Comparison of ENCODE assay signal across 19 cellular contexts in the genomic region with DNA sequence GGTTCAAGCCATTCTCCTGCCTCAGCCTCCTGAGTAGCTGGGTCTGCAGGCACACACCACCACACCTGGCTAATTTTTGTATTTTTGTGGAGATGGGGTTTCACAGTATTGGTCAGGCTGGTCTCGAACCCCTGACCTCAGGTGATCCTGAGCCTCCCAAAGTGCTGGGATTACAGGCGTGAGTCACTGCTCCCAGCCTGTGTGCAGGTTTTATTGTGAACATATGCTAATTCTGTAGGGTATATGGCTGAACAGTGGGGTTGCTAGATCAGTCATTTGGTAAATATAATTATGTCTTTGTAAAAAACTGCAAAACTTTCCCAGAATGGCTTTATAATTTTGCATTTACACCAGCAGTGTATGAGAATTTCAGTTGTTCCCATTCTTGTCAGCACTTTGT.
"Had no signal": no experiment of that assay in that cellular context is flagged by ENCODE, and none has a peak within 500 bp of the region (broad histone marks: within the 10 kb centered on the region; RNA-seq: fewer than 3 reads in every experiment).

No MANE protein-coding gene starts in this region.

- H3K27ac Mint-ChIP-seq: effector memory CD8-positive, alpha-beta T cell; natural killer cell; stimulated activated effector memory CD8-positive, alpha-beta T cell treated with anti-CD3 and anti-CD28 coated beads, Interleukin-12 subunit alpha, Interleukin-12 subunit beta, amount 100 ng/mL, for 72 hours; type B pancreatic cell had no signal

- H3K4me1 ChIP-seq: gastrocnemius medialis, left lung, parathyroid adenoma, prostate gland, right atrium auricular region, sigmoid colon, thyroid gland had no signal

- H3K9ac ChIP-seq: parathyroid adenoma had no signal

- H3K4me3 Mint-ChIP-seq: effector memory CD8-positive, alpha-beta T cell; natural killer cell; stimulated activated effector memory CD8-positive, alpha-beta T cell treated with anti-CD3 and anti-CD28 coated beads, Interleukin-12 subunit alpha, Interleukin-12 subunit beta, amount 100 ng/mL, for 72 hours; type B pancreatic cell had no signal

- H3K36me3 ChIP-seq: prostate gland, right atrium auricular region, sigmoid colon, thyroid gland had no signal

- H3K36me3 Mint-ChIP-seq: natural killer cell had no signal

- H3K27me3 Mint-ChIP-seq: effector memory CD8-positive, alpha-beta T cell; type B pancreatic cell had no signal

- H3K4me3 ChIP-seq: coronary artery, gastrocnemius medialis, left lung, prostate gland, right atrium auricular region, sigmoid colon, stomach, thyroid gland had no signal

- H3K27ac ChIP-seq: coronary artery, gastrocnemius medialis, left lung, parathyroid adenoma, prostate gland, right atrium auricular region, sigmoid colon, stomach, thyroid gland had no signal

- DNase-seq: effector memory CD8-positive, alpha-beta T cell; foreskin fibroblast; gastrocnemius medialis; head of caudate nucleus; left lung; mesenchymal stem cell; natural killer cell; sigmoid colon; stimulated activated CD4-positive, alpha-beta T cell treated with anti-CD3 and anti-CD28 coated beads, Interleukin-2, amount 100 ng/mL, for 24 hours; stimulated activated CD4-positive, alpha-beta T cell treated with anti-CD3 and anti-CD28 coated beads, Interleukin-4, amount 100 ng/mL, for 24 hours; stimulated activated naive CD4-positive, alpha-beta T cell treated with Interleukin-2 at 50 U/mL for 16 hours; stomach; thyroid gland had no signal

- H3K9me3 ChIP-seq: gastrocnemius medialis, left lung, prostate gland, right atrium auricular region, sigmoid colon, stomach, thyroid gland had no signal

- ATAC-seq: effector memory CD8-positive, alpha-beta T cell; gastrocnemius medialis; left lung; natural killer cell; stimulated activated effector memory CD8-positive, alpha-beta T cell treated with anti-CD3 and anti-CD28 coated beads, Interleukin-12 subunit alpha, Interleukin-12 subunit beta, amount 100 ng/mL, for 72 hours had no signal

- H3K27me3 ChIP-seq: gastrocnemius medialis, left lung, right atrium auricular region, sigmoid colon, stomach, thyroid gland had no signal

- H2AFZ ChIP-seq: parathyroid adenoma had no signal

- H3K9me3 Mint-ChIP-seq: effector memory CD8-positive, alpha-beta T cell; natural killer cell; stimulated activated effector memory CD8-positive, alpha-beta T cell treated with anti-CD3 and anti-CD28 coated beads, Interleukin-12 subunit alpha, Interleukin-12 subunit beta, amount 100 ng/mL, for 72 hours; type B pancreatic cell had no signal
